In the genomic region with DNA sequence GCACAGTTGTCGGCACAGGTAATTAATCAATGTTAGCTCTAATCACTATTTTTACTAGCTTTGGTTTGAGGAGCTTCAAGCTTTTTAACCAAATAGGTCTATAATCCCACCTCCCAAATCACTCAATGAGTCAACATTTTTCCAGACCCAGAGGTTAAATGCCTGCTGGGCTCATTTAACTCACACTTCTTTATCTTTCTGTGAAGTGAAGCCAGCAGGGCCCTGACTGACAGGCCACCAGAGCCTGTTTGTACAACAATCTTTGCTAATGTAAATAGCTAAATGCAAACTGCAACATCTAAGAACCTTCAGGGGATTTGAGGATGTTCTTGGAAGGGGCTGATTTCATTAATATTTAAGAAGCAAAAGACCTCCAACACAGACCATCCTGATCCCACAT, we compare ENCODE assay signal across 24 cellular contexts.
A peak's percentile ranks its signal among the peaks of the same experiment; 100 is the strongest.
DNase-seq lines count a peak whose midpoint lies in the region; ATAC-seq and TF ChIP-seq lines count a peak whose summit lies in the region.
"Had no signal": no experiment of that assay in that cellular context is flagged by ENCODE, and none has a peak within 500 bp of the region (broad histone marks: within the 10 kb centered on the region; RNA-seq: fewer than 3 reads in every experiment).

No MANE protein-coding gene starts in this region.

- peak overlapping the region; percentile 42; the same call in 1 of the 2 replicates for H3K27ac ChIP-seq in DND-41 (ENCODE audit: low read length)
- no peak overlapping the region for H3K27ac ChIP-seq in adrenal gland
- H3K27ac ChIP-seq in prostate gland = no peak overlapping the region
- H3K27ac ChIP-seq: tibial nerve had no signal

- TF ChIP-seq POLR2A in adrenal gland (IDR thresholded peaks at IDR 0.05) (no peak), prostate gland (IDR thresholded peaks at IDR 0.05) (no peak)

- no peak overlapping the region for H3K4me3 ChIP-seq in DND-41 (ENCODE audit: low read depth in 1 of 2, low read length in 2 of 2)
- no peak overlapping the region for H3K4me3 ChIP-seq in adrenal gland
- no peak overlapping the region for H3K4me3 ChIP-seq in prostate gland
- H3K4me3 ChIP-seq: MG63, tibial nerve had no signal

- TF ChIP-seq CTCF in DND-41 (IDR thresholded peaks at IDR 0.05; ENCODE audit: borderline replicate concordance, extremely low read depth, low read length, poor library complexity, severe bottlenecking) (no peak), nephron progenitor cell (IDR thresholded peaks at IDR 0.05) (no peak), adrenal gland (IDR thresholded peaks at IDR 0.05) (no peak), prostate gland (IDR thresholded peaks at IDR 0.05) (no peak)

- no peaks in the 10 kb centered on the region for H3K36me3 Mint-ChIP-seq in nephron progenitor cell (ENCODE audit: low read depth)
- H3K36me3 Mint-ChIP-seq: activated naive CD8-positive, alpha-beta T cell treated with anti-CD3 and anti-CD28 coated beads for 36 hours had no signal

- H3K9me3 ChIP-seq in DND-41 (ENCODE audit: insufficient read depth, low read length, severe bottlenecking) (no peaks in the 10 kb centered on the region), adrenal gland (replicated peaks in 1 of 3) (no peaks in the 10 kb centered on the region), prostate gland (no peaks in the 10 kb centered on the region)
- H3K9me3 ChIP-seq: MG63, SK-N-SH, tibial nerve had no signal

- no peak overlapping the region for H3K4me2 ChIP-seq in DND-41 (ENCODE audit: insufficient read depth, low read length)
- H3K4me2 ChIP-seq: SK-N-SH had no signal

- no peak overlapping the region for H3K9ac ChIP-seq in DND-41 (ENCODE audit: low read depth, low read length)
- H3K9ac ChIP-seq: SK-N-SH had no signal

- H2AFZ ChIP-seq in DND-41 (ENCODE audit: low read depth, low read length) = no peak overlapping the region

- no peaks in the 10 kb centered on the region for H3K79me2 ChIP-seq in DND-41 (ENCODE audit: insufficient read depth, low read length)

- no peak for DNase-seq in DND-41
- DNase-seq in HEK293T (ENCODE audit: extremely low spot score) = peak; percentile 9
- DNase-seq in ecto neural progenitor cell (ENCODE audit: low spot score) = peak; percentile 48
- no peak for DNase-seq in nephron progenitor cell
- no peak for DNase-seq in adrenal gland
- DNase-seq in prostate gland (ENCODE audit: low spot score) = no peak
- DNase-seq in DMS114 treated with DMSO at 0.1 percent for 48 hours (lab: John Stamatoyannopoulos, UW; ENCODE audit: unreplicated experiment) = no peak
- DNase-seq: ACHN; activated effector memory CD4-positive, alpha-beta T cell treated with Interleukin-2 at 50 U/mL for 16 hours; activated naive CD8-positive, alpha-beta T cell treated with anti-CD3 and anti-CD28 coated beads for 36 hours; activated T-cell treated with anti-CD3 and anti-CD28 coated beads for 4 hours; effector CD4-positive, alpha-beta T cell; erythroblast; GF-D8; glutamatergic neuron; H7; KBM-7; MG63; NCI-H446 treated with DMSO at 0.1 percent for 48 hours; occipital lobe; SK-N-SH; stimulated activated CD4-positive, alpha-beta T cell treated with anti-CD3 and anti-CD28 coated beads, Interleukin-2, amount 100 ng/mL, for 24 hours had no signal

- H3K4me1 ChIP-seq in DND-41 (ENCODE audit: insufficient read depth, low read length) (peaks cover 39% of the 10 kb centered on the region), adrenal gland (replicated peaks in 1 of 2) (no peaks in the 10 kb centered on the region), prostate gland (replicated peaks) (no peaks in the 10 kb centered on the region)

- H3K4me1 Mint-ChIP-seq in nephron progenitor cell = peaks cover 8% of the 10 kb centered on the region

- H3K9me3 Mint-ChIP-seq in nephron progenitor cell = no peaks in the 10 kb centered on the region
- H3K9me3 Mint-ChIP-seq: activated naive CD8-positive, alpha-beta T cell treated with anti-CD3 and anti-CD28 coated beads for 36 hours; T-helper 1 cell treated with Interleukin-12 subunit alpha and Interleukin-12 subunit beta and Interleukin-4 antibody, amounts not matched to agents 30 μg/mL and 1 μg/mL, for 36 hours had no signal

- WGBS in adrenal gland, 4 donors = 87 to 91% (median 89%) methylated on average over 1 of the region's 1 CpG
- WGBS in prostate gland = 52% methylated on average over 1 of the region's 1 CpG

- H3K27me3 ChIP-seq in DND-41 (ENCODE audit: insufficient read depth, low read length, poor library complexity) = no peaks in the 10 kb centered on the region
- H3K27me3 ChIP-seq in adrenal gland = no peaks in the 10 kb centered on the region
- H3K27me3 ChIP-seq in prostate gland (replicated peaks; ENCODE audit: insufficient read depth) = no peaks in the 10 kb centered on the region
- H3K27me3 ChIP-seq: MG63, tibial nerve had no signal

- H3K27ac Mint-ChIP-seq in nephron progenitor cell = peak overlapping the region; percentile 12
- H3K27ac Mint-ChIP-seq: activated naive CD8-positive, alpha-beta T cell treated with anti-CD3 and anti-CD28 coated beads for 36 hours; T-helper 1 cell treated with Interleukin-12 subunit alpha and Interleukin-12 subunit beta and Interleukin-4 antibody, amounts not matched to agents 30 μg/mL and 1 μg/mL, for 36 hours had no signal

- H3K4me3 Mint-ChIP-seq in nephron progenitor cell = no peak overlapping the region
- H3K4me3 Mint-ChIP-seq: activated naive CD8-positive, alpha-beta T cell treated with anti-CD3 and anti-CD28 coated beads for 36 hours; T-helper 1 cell treated with Interleukin-12 subunit alpha and Interleukin-12 subunit beta and Interleukin-4 antibody, amounts not matched to agents 30 μg/mL and 1 μg/mL, for 36 hours had no signal

- CTCF ChIA-PET in HEK293T (lab: Yijun Ruan, JAX) = no interaction called here

- intact Hi-C loops in adrenal gland (cut with DNase I) (no loop called here), prostate gland (cut with DNase I) (no loop called here)

- H3K36me3 ChIP-seq in DND-41 (ENCODE audit: insufficient read depth, low read length) (no peaks in the 10 kb centered on the region), adrenal gland (replicated peaks in 1 of 2) (no peaks in the 10 kb centered on the region), prostate gland (no peaks in the 10 kb centered on the region)
- H3K36me3 ChIP-seq: MG63, tibial nerve had no signal

- no peaks in the 10 kb centered on the region for H4K20me1 ChIP-seq in DND-41 (ENCODE audit: insufficient read depth, low read length)

- H3K27me3 Mint-ChIP-seq in nephron progenitor cell (ENCODE audit: low read depth, poor library complexity) = peaks cover 4% of the 10 kb centered on the region

- ATAC-seq in DND-41 (ENCODE audit: insufficient read depth, low read depth) = no peak

- POLR2A ChIA-PET in HEK293T (lab: Yijun Ruan, JAX) = interaction anchor here (1.0 kb wide), 1 partner anchor 98 kb away, joined by 5 read pairs; the partner anchor contains the start of gene NREP

TF ChIP-seq in HEK293T, 16 proteins besides CTCF, POLR2A, EP300 and RAD21:
- TF ChIP-seq ZNF384 (IDR thresholded peaks at IDR 0.05) (no peak), PKNOX1 (IDR thresholded peaks at IDR 0.05) (peak; percentile 80)

Comparison
In these comparisons a context has a peak if more than half of its experiments do, and no peak if none do; other contexts are left out.
1. DNase-seq: peak in HEK293T (single experiment) and ecto neural progenitor cell (single experiment); none in DND-41 (single experiment), nephron progenitor cell (single experiment), adrenal gland (0 of 7), prostate gland (single experiment) and DMS114 treated with DMSO at 0.1 percent for 48 hours (single experiment).